ENCODE assay signal across 17 cellular contexts in genomic region chr10:24349379-24350110, GRCh38.
DNase-seq lines count a peak whose midpoint lies in the region; ATAC-seq and TF ChIP-seq lines count a peak whose summit lies in the region.
"Had no signal": no experiment of that assay in that cellular context is flagged by ENCODE, and none has a peak within 500 bp of the region (broad histone marks: within the 10 kb centered on the region; RNA-seq: fewer than 3 reads in every experiment).

No MANE protein-coding gene starts in this region.

- DNase-seq in heart right ventricle (no peak), right cardiac atrium (no peak), amniotic epithelial cell (ENCODE audit: low read depth) (peak; percentile 66), fibroblast of villous mesenchyme (ENCODE audit: low read depth) (peak; percentile 43), testis (peak; percentile 35), NCI-H748 (lab: John Stamatoyannopoulos, UW; ENCODE audit: unreplicated experiment) (no peak), SW480 (ENCODE audit: low spot score) (no peak)
- DNase-seq in activated T-cell treated with anti-CD3 and anti-CD28 coated beads, Interleukin-2, amount 50 U/mL, for 4 hours = no peak
- DNase-seq: 8988T; activated CD4-positive, CD25-positive, alpha-beta regulatory T cell treated with anti-CD3 and anti-CD28 coated beads, Interleukin-2, amount 50 U/mL, for 72 hours; erythroblast; NCI-H1048; NCI-H510A; nephron progenitor cell had no signal

- no peaks in the 10 kb centered on the region for H3K27me3 Mint-ChIP-seq in activated T-cell treated with anti-CD3 and anti-CD28 coated beads, Interleukin-2, amount 50 U/mL, for 4 hours (ENCODE audit: low read depth)

- H3K9me3 ChIP-seq in heart right ventricle (no peaks in the 10 kb centered on the region), right cardiac atrium (ENCODE audit: control insufficient read depth, low read length) (no peaks in the 10 kb centered on the region), testis (no peaks in the 10 kb centered on the region)
- H3K9me3 ChIP-seq: tibial nerve had no signal

- no peak for TF ChIP-seq POLR2A in testis (IDR thresholded peaks at IDR 0.05)

- H3K4me3 ChIP-seq in heart right ventricle = no peak overlapping the region
- H3K4me3 ChIP-seq in right cardiac atrium (ENCODE audit: low read length) = no peak overlapping the region
- no peak overlapping the region for H3K4me3 ChIP-seq in fibroblast of villous mesenchyme (ENCODE audit: low read depth, low read length)
- H3K4me3 ChIP-seq in testis = no peak overlapping the region
- H3K4me3 ChIP-seq: cardiac muscle cell, GM23338, tibial nerve had no signal

- ATAC-seq in heart right ventricle (peak in 4 of 8 donors; percentile 40 to 55 (median 46)), right cardiac atrium (no peak)
- ATAC-seq in activated T-cell treated with anti-CD3 and anti-CD28 coated beads, Interleukin-2, amount 50 U/mL, for 4 hours = no peak
- ATAC-seq: GM23338 had no signal

- no peaks in the 10 kb centered on the region for H3K36me3 ChIP-seq in heart right ventricle
- no peaks in the 10 kb centered on the region for H3K36me3 ChIP-seq in testis (ENCODE audit: low read depth, missing control alignments)
- H3K36me3 ChIP-seq: cardiac muscle cell, tibial nerve had no signal

- no peaks in the 10 kb centered on the region for H3K9me3 Mint-ChIP-seq in activated T-cell treated with anti-CD3 and anti-CD28 coated beads, Interleukin-2, amount 50 U/mL, for 4 hours
- H3K9me3 Mint-ChIP-seq: GM23338 had no signal

- no peaks in the 10 kb centered on the region for H3K4me1 Mint-ChIP-seq in activated T-cell treated with anti-CD3 and anti-CD28 coated beads, Interleukin-2, amount 50 U/mL, for 4 hours (ENCODE audit: low read depth)

- H3K27ac ChIP-seq in heart right ventricle = peak overlapping the region in 6 of 10 donors; percentile 7 to 61 (median 40)
- H3K27ac ChIP-seq in right cardiac atrium (ENCODE audit: low read length) = no peak overlapping the region
- H3K27ac ChIP-seq in testis = peak overlapping the region; percentile 3 to 49
- H3K27ac ChIP-seq: cardiac muscle cell had no signal

- no peaks in the 10 kb centered on the region for H3K36me3 Mint-ChIP-seq in activated T-cell treated with anti-CD3 and anti-CD28 coated beads, Interleukin-2, amount 50 U/mL, for 4 hours (ENCODE audit: insufficient read depth)

- TF ChIP-seq CTCF in heart right ventricle (IDR thresholded peaks at IDR 0.05) (no peak), fibroblast of villous mesenchyme (IDR thresholded peaks at IDR 0.05; ENCODE audit: insufficient read depth, low read depth, low read length) (no peak), testis (IDR thresholded peaks at IDR 0.05) (no peak)

- intact Hi-C loops in heart right ventricle (cut with DNase I) (loop anchor here in 3 of 10 donors (10.0 kb wide), 3 partner anchors 65 to 355 kb away; no protein-coding TSS in a partner anchor), right cardiac atrium (cut with DNase I) (loop anchor here in 2 of 4 donors (10.0 kb wide), 1 partner anchor 145 kb away; the partner anchor contains the start of gene KIAA1217 (in 2 of the 2)), testis (cut with DNase I; ENCODE audit: low total_unique reads) (no loop called here)

- no peaks in the 10 kb centered on the region for H3K27me3 ChIP-seq in heart right ventricle
- no peaks in the 10 kb centered on the region for H3K27me3 ChIP-seq in right cardiac atrium (ENCODE audit: control insufficient read depth, insufficient read depth)
- H3K27me3 ChIP-seq in testis = no peaks in the 10 kb centered on the region
- H3K27me3 ChIP-seq: cardiac muscle cell, tibial nerve had no signal

- 50 to 60% methylated on average over 4 of the region's 4 CpGs for WGBS in heart right ventricle, 2 donors
- 47% methylated on average over 4 of the region's 4 CpGs for WGBS in right cardiac atrium
- 59 to 61% methylated on average over 4 of the region's 4 CpGs for WGBS in testis, 2 donors

- H3K4me1 ChIP-seq in heart right ventricle (peaks cover 0 to 59% (median 35%) of the 10 kb centered on the region in 9 donors), right cardiac atrium (ENCODE audit: control insufficient read depth, insufficient read depth, low read length) (peaks cover 3% of the 10 kb centered on the region), testis (peaks cover 14% of the 10 kb centered on the region)

- H3K4me3 Mint-ChIP-seq in activated T-cell treated with anti-CD3 and anti-CD28 coated beads, Interleukin-2, amount 50 U/mL, for 4 hours = no peak overlapping the region
- H3K4me3 Mint-ChIP-seq: GM23338, nephron progenitor cell had no signal

Comparison
In these comparisons a context has a peak if more than half of its experiments do, and no peak if none do; other contexts are left out.
1. DNase-seq: peak in amniotic epithelial cell (single experiment), fibroblast of villous mesenchyme (single experiment) and testis (single experiment); none in heart right ventricle (0 of 2), right cardiac atrium (0 of 3), NCI-H748 (single experiment), activated T-cell treated with anti-CD3 and anti-CD28 coated beads, Interleukin-2, amount 50 U/mL, for 4 hours (single experiment) and SW480 (single experiment).